Comparison of ENCODE assay signal across 26 cellular contexts in genomic region chr3:176581589-176581988, GRCh38.
"Had no signal": no experiment of that assay in that cellular context is flagged by ENCODE, and none has a peak within 500 bp of the region (broad histone marks: within the 10 kb centered on the region; RNA-seq: fewer than 3 reads in every experiment).

No MANE protein-coding gene starts in this region.

- H2AFZ ChIP-seq: hepatocyte had no signal

- H3K4me1 ChIP-seq: esophagus muscularis mucosa, foreskin keratinocyte, gastroesophageal sphincter, heart left ventricle, psoas muscle, testis, tibial artery had no signal

- H3K4me1 Mint-ChIP-seq: memory B cell; natural killer cell; stimulated activated effector memory CD8-positive, alpha-beta T cell treated with anti-CD3 and anti-CD28 coated beads, Interleukin-12 subunit alpha, Interleukin-12 subunit beta, amount 100 ng/mL, for 72 hours had no signal

- H3K4me3 Mint-ChIP-seq: memory B cell; natural killer cell; stimulated activated effector memory CD8-positive, alpha-beta T cell treated with anti-CD3 and anti-CD28 coated beads, Interleukin-12 subunit alpha, Interleukin-12 subunit beta, amount 100 ng/mL, for 72 hours; type B pancreatic cell had no signal

- ATAC-seq: foreskin keratinocyte; gastroesophageal sphincter; heart left ventricle; left lobe of liver; natural killer cell; psoas muscle; right cardiac atrium; stimulated activated effector memory CD8-positive, alpha-beta T cell treated with anti-CD3 and anti-CD28 coated beads, Interleukin-12 subunit alpha, Interleukin-12 subunit beta, amount 100 ng/mL, for 72 hours; stimulated activated naive CD8-positive, alpha-beta T cell treated with anti-CD3 and anti-CD28 coated beads, Interleukin-15, Interleukin-2, amounts not matched to agents 100 U/mL and 50 U/mL, for 24 hours had no signal

- H3K27ac Mint-ChIP-seq: memory B cell; natural killer cell; stimulated activated effector memory CD8-positive, alpha-beta T cell treated with anti-CD3 and anti-CD28 coated beads, Interleukin-12 subunit alpha, Interleukin-12 subunit beta, amount 100 ng/mL, for 72 hours; type B pancreatic cell had no signal

- H3K36me3 Mint-ChIP-seq: memory B cell; natural killer cell; stimulated activated effector memory CD8-positive, alpha-beta T cell treated with anti-CD3 and anti-CD28 coated beads, Interleukin-12 subunit alpha, Interleukin-12 subunit beta, amount 100 ng/mL, for 72 hours; type B pancreatic cell had no signal

- H3K4me2 ChIP-seq: hepatocyte had no signal

- DNase-seq: effector CD8-positive, alpha-beta T cell; foreskin keratinocyte; heart left ventricle; kidney; natural killer cell; occipital lobe; ovary; posterior cingulate gyrus; psoas muscle; right cardiac atrium; sigmoid colon; stimulated activated CD4-positive, alpha-beta T cell treated with anti-CD3 and anti-CD28 coated beads, Interleukin-2, amount 100 ng/mL, for 24 hours; stimulated activated CD4-positive, alpha-beta T cell treated with anti-CD3 and anti-CD28 coated beads, Interleukin-4, amount 100 ng/mL, for 24 hours; stimulated activated naive CD8-positive, alpha-beta T cell treated with anti-CD3 and anti-CD28 coated beads, Interleukin-15, Interleukin-2, amounts not matched to agents 100 U/mL and 50 U/mL, for 24 hours; substantia nigra; testis; tibial artery had no signal

- H3K27ac ChIP-seq: esophagus muscularis mucosa, foreskin keratinocyte, gastroesophageal sphincter, heart left ventricle, hepatocyte, ovary, psoas muscle, sigmoid colon, testis, tibial artery had no signal

- H3K27me3 Mint-ChIP-seq: memory B cell, type B pancreatic cell had no signal

- H3K79me2 ChIP-seq: hepatocyte had no signal

- H3K9me3 ChIP-seq: esophagus muscularis mucosa, heart left ventricle, ovary, psoas muscle, sigmoid colon, testis, tibial artery had no signal

- FAIRE-seq: endothelial cell of umbilical vein, kidney had no signal

- H3K4me3 ChIP-seq: esophagus muscularis mucosa, gastroesophageal sphincter, heart left ventricle, hepatocyte, lung, ovary, psoas muscle, sigmoid colon, testis, tibial artery had no signal

- H3K36me3 ChIP-seq: esophagus muscularis mucosa, gastroesophageal sphincter, heart left ventricle, ovary, sigmoid colon, tibial artery had no signal

- H3K27me3 ChIP-seq: esophagus muscularis mucosa, foreskin keratinocyte, gastroesophageal sphincter, heart left ventricle, hepatocyte, ovary, sigmoid colon, testis, tibial artery had no signal

- H3K9me3 Mint-ChIP-seq: stimulated activated effector memory CD8-positive, alpha-beta T cell treated with anti-CD3 and anti-CD28 coated beads, Interleukin-12 subunit alpha, Interleukin-12 subunit beta, amount 100 ng/mL, for 72 hours had no signal
